12 cellular contexts compared by ENCODE assay signal in the genomic region with DNA sequence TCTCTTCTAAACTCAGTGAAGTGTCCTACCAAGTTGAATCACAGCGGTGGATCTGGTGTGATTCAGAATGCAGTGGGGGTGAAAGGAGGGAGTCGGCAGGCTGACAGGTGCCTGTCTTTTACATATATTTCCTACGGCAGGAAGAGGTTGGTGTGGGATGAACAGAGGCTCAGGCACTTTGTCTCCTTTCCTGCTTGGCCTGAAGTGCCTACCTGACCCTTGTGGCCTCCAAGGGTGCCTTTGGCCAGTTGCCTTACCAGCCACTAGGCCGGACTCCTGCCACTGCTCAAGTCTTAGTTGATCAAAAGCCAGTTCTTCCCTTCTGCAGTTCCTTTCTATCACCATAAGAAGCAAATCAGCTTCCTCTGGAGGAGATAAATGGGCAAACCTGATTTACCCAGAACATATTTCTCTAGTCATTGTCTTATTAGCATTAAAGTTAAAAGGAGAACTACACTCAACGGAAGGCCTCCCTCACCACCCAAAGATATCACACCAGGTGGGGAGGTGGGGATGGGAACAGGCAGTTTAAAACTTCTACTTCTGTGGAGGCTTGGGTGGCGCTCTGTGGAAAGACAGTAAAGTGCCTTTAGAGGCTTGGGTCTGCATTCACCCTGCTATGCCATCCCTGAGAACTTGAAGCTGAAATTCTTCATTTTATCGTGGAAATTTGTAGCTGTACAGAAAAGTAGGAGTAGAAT. TPM values are rescaled to one million over a fixed set of nuclear protein-coding genes. Genes with fewer than 3 reads are reported as not detected.
DNase-seq lines count a peak whose midpoint lies in the region.
"Had no signal": no experiment of that assay in that cellular context is flagged by ENCODE, and none has a peak within 500 bp of the region (broad histone marks: within the 10 kb centered on the region; RNA-seq: fewer than 3 reads in every experiment).

No MANE protein-coding gene starts in this region.

- H3K9ac ChIP-seq in subcutaneous abdominal adipose tissue (ENCODE audit: low read length in 5 of 5): peak overlapping the region in 1 of 5 donors; percentile 56

- DNase-seq in activated CD8-positive, alpha-beta memory T cell treated with anti-CD3 and anti-CD28 coated beads, Interleukin-2, amount 50 U/mL, for 4 hours: peak; percentile 38
- DNase-seq in activated CD8-positive, alpha-beta memory T cell treated with anti-CD3 and anti-CD28 coated beads, Interleukin-2, amount 50 U/mL, for 48 hours: no peak
- DNase-seq in activated T-cell treated with anti-CD3 and anti-CD28 coated beads, Interleukin-2, amount 50 U/mL, for 24 hours: no peak
- DNase-seq in immature natural killer cell (no peak), nucleus accumbens (lab: John Stamatoyannopoulos, UW) (no peak), DMS 273 treated with DMSO at 0.1 percent for 48 hours (lab: John Stamatoyannopoulos, UW) (no peak), COR-L47 (lab: John Stamatoyannopoulos, UW) (no peak)
- DNase-seq: NCI-H1436, stomach had no signal

- H3K27me3 Mint-ChIP-seq in activated T-cell treated with anti-CD3 and anti-CD28 coated beads, Interleukin-2, amount 50 U/mL, for 24 hours: no peaks in the 10 kb centered on the region
- H3K27me3 Mint-ChIP-seq in immature natural killer cell (ENCODE audit: low read depth in 3 of 3): no peaks in the 10 kb centered on the region

- peak overlapping the region; percentile 74 for H3K27ac ChIP-seq in subcutaneous abdominal adipose tissue (ENCODE audit: low read depth, low read length)
- H3K27ac ChIP-seq: cardiac muscle cell had no signal

- H3K27ac Mint-ChIP-seq in activated T-cell treated with anti-CD3 and anti-CD28 coated beads, Interleukin-2, amount 50 U/mL, for 24 hours: peak overlapping the region; percentile 70
- peak overlapping the region in 5 of 6 donors; percentile 30 to 77 (median 72) for H3K27ac Mint-ChIP-seq in immature natural killer cell

- no peaks in the 10 kb centered on the region for H3K9me3 ChIP-seq in subcutaneous abdominal adipose tissue (ENCODE audit: control insufficient read depth in 5 of 5, low read length in 5 of 5)
- H3K9me3 ChIP-seq: stomach had no signal

- no peaks in the 10 kb centered on the region for H3K9me3 Mint-ChIP-seq in activated T-cell treated with anti-CD3 and anti-CD28 coated beads, Interleukin-2, amount 50 U/mL, for 24 hours
- no peaks in the 10 kb centered on the region for H3K9me3 Mint-ChIP-seq in immature natural killer cell
- H3K9me3 Mint-ChIP-seq: nephron had no signal

- H3K4me3 ChIP-seq in subcutaneous abdominal adipose tissue (ENCODE audit: low read depth in 1 of 5, low read length in 5 of 5): no peak overlapping the region
- H3K4me3 ChIP-seq: cardiac muscle cell, stomach had no signal

- H3K4me1 Mint-ChIP-seq in activated T-cell treated with anti-CD3 and anti-CD28 coated beads, Interleukin-2, amount 50 U/mL, for 24 hours (ENCODE audit: low read depth): peaks cover 67% of the 10 kb centered on the region
- H3K4me1 Mint-ChIP-seq in immature natural killer cell: peaks cover 30 to 43% of the 10 kb centered on the region in 2 donors

- peaks cover 0 to 39% (median 26%) of the 10 kb centered on the region in 5 donors for H3K4me1 ChIP-seq in subcutaneous abdominal adipose tissue (ENCODE audit: control insufficient read depth in 5 of 5, insufficient read depth in 5 of 5, low read length in 5 of 5)

- peaks cover 0 to 3% (median 0%) of the 10 kb centered on the region in 5 donors for H3K36me3 ChIP-seq in subcutaneous abdominal adipose tissue (ENCODE audit: control insufficient read depth in 5 of 5, insufficient read depth in 5 of 5, low read length in 5 of 5)
- H3K36me3 ChIP-seq: cardiac muscle cell, stomach had no signal

- H3K36me3 Mint-ChIP-seq in activated T-cell treated with anti-CD3 and anti-CD28 coated beads, Interleukin-2, amount 50 U/mL, for 24 hours (ENCODE audit: low read depth): peaks cover 28% of the 10 kb centered on the region
- peaks cover 0 to 7% (median 7%) of the 10 kb centered on the region in 3 donors for H3K36me3 Mint-ChIP-seq in immature natural killer cell

- H3K4me3 Mint-ChIP-seq in activated T-cell treated with anti-CD3 and anti-CD28 coated beads, Interleukin-2, amount 50 U/mL, for 24 hours: peak overlapping the region; percentile 34
- H3K4me3 Mint-ChIP-seq in immature natural killer cell: no peak overlapping the region
- H3K4me3 Mint-ChIP-seq: nephron had no signal

- H3K27me3 ChIP-seq in subcutaneous abdominal adipose tissue (ENCODE audit: control insufficient read depth in 5 of 5, insufficient read depth in 4 of 5, low read length in 5 of 5): no peaks in the 10 kb centered on the region
- H3K27me3 ChIP-seq: cardiac muscle cell, stomach had no signal

RNA-seq across cellular contexts. Expression of gene CRTC3, which starts 52.2 kb away (rescaled TPM):
- polyA plus RNA-seq in immature natural killer cell: 10 to 100 TPM; 10.9 to 35.3 (median 11.0) TPM
